ENCODE assay signal across 14 cellular contexts in the genomic region with DNA sequence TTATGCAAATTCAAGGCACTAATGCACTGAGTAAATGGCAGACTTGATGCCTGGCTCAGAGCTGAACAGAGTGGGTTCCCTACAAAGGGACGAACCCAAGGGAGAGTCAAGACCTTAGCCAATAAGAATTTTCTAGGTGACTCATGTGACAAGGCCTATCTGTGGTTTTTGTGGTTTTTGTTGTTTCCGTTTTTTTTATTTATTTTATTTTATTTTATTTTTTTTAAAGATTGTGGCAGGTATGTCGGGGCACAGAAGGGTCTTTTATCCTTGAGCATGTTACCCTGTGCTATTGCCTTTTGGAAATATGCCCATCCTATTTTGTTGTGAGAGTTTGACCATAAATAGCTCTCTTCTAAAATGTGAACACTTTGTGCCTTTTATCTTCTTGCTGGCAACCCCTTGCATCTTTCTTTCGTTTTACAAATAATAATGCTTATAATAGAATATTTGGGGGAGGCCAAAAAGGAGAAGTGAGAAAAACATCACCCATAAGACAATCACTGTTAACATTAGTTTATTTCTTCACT.
A peak's percentile ranks its signal among the peaks of the same experiment; 100 is the strongest.
DNase-seq lines count a peak whose midpoint lies in the region; ATAC-seq and TF ChIP-seq lines count a peak whose summit lies in the region.
"Had no signal": no experiment of that assay in that cellular context is flagged by ENCODE, and none has a peak within 500 bp of the region (broad histone marks: within the 10 kb centered on the region; RNA-seq: fewer than 3 reads in every experiment).

No MANE protein-coding gene starts in this region.

- H3K27me3 ChIP-seq in DOHH2 (ENCODE audit: control insufficient read depth, low read length) (no peaks in the 10 kb centered on the region), trophoblast cell (ENCODE audit: insufficient read depth, low read length) (no peaks in the 10 kb centered on the region)

- H3K9ac ChIP-seq in trophoblast cell (ENCODE audit: low read length), result no peak overlapping the region

- no peak for DNase-seq in trophoblast cell
- no peak for DNase-seq in C1 segment of cervical spinal cord (lab: John Stamatoyannopoulos, UW)
- no peak for DNase-seq in activated gamma-delta T cell treated with Interleukin-2 at 50 U/mL for 16 hours
- DNase-seq in AG08396 (ENCODE audit: low spot score), result no peak
- DNase-seq: activated CD4-positive, CD25-positive, alpha-beta regulatory T cell treated with anti-CD3 and anti-CD28 coated beads, Interleukin-2, amount 50 U/mL, for 72 hours; activated naive CD8-positive, alpha-beta T cell treated with anti-CD3 and anti-CD28 coated beads, Interleukin-2, amount 10 ng/mL, durations not matched to agents 7 days and 5 days; effector memory CD8-positive, alpha-beta T cell; small intestine; stimulated activated naive CD4-positive, alpha-beta T cell had no signal

- WGBS in trophoblast cell (ENCODE audit: extremely low coverage, insufficient coverage, insufficient read length), result no CpG with 5 or more reads among the region's 4 CpGs

- peak; percentile 98 for ATAC-seq in GM19324 (IDR thresholded peaks at IDR 0.05; ENCODE audit: low FRiP score, unreplicated experiment)
- ATAC-seq in HG02798 (IDR thresholded peaks at IDR 0.05; ENCODE audit: poor library complexity, unreplicated experiment), result peak; percentile 99
- peak; percentile 95 for ATAC-seq in HG03558 (IDR thresholded peaks at IDR 0.05; ENCODE audit: extremely low read depth, unreplicated experiment)
- ATAC-seq: effector memory CD8-positive, alpha-beta T cell; Panc1 had no signal

- H2BK120ac ChIP-seq in trophoblast cell (ENCODE audit: insufficient read depth, low read length, poor library complexity), result no peak overlapping the region

- H3K79me1 ChIP-seq in trophoblast cell (ENCODE audit: low read length), result no peaks in the 10 kb centered on the region

- H2AFZ ChIP-seq in trophoblast cell (ENCODE audit: insufficient read depth, low read length, poor library complexity), result no peak overlapping the region

- H3K9me2 ChIP-seq in DOHH2 (replicated peaks; ENCODE audit: control insufficient read depth, low read length), result no peaks in the 10 kb centered on the region

- H2BK5ac ChIP-seq in trophoblast cell (ENCODE audit: low read depth, low read length, poor library complexity), result no peak overlapping the region

- H3K4me3 ChIP-seq in DOHH2 (ENCODE audit: low read length) (peak overlapping the region; percentile 71), trophoblast cell (ENCODE audit: low read depth, low read length) (no peak overlapping the region)

- H3K27ac ChIP-seq in DOHH2 (ENCODE audit: low read depth, low read length) (peak overlapping the region; percentile 94), trophoblast cell (ENCODE audit: low read depth, low read length) (no peak overlapping the region)

- H2AK5ac ChIP-seq in trophoblast cell (ENCODE audit: low read length), result no peak overlapping the region

- peaks cover 19% of the 10 kb centered on the region for H3F3A ChIP-seq in DOHH2 (ENCODE audit: control insufficient read depth, insufficient read depth)

- no peak for TF ChIP-seq CTCF in DOHH2 (IDR thresholded peaks at IDR 0.05; ENCODE audit: low read depth, low read length, poor library complexity, severe bottlenecking)

- H3K9me3 ChIP-seq in DOHH2 (ENCODE audit: control insufficient read depth, insufficient read depth, low read length) (no peaks in the 10 kb centered on the region), trophoblast cell (ENCODE audit: insufficient read depth, low read depth, low read length) (no peaks in the 10 kb centered on the region)

- H3K4me2 ChIP-seq in DOHH2 (ENCODE audit: low read length) (peak overlapping the region; percentile 78), trophoblast cell (ENCODE audit: low read length) (no peak overlapping the region)

- no peaks in the 10 kb centered on the region for H4K20me1 ChIP-seq in DOHH2 (ENCODE audit: control insufficient read depth, insufficient read depth, low read depth, low read length)

- H4K12ac ChIP-seq in trophoblast cell (ENCODE audit: low read depth, low read length), result no peak overlapping the region

- H3K4me1 ChIP-seq in DOHH2 (ENCODE audit: control insufficient read depth, low read length) (peaks cover 45% of the 10 kb centered on the region), trophoblast cell (ENCODE audit: control insufficient read depth in 1 of 2, insufficient read depth in 2 of 2, low read length in 2 of 2) (peaks cover 0 to 2% of the 10 kb centered on the region in 2 experiments)

- peaks cover 8% of the 10 kb centered on the region; the same call in 1 of the 2 replicates for H3K36me3 ChIP-seq in DOHH2 (ENCODE audit: control insufficient read depth, low read length)
- no peaks in the 10 kb centered on the region for H3K36me3 ChIP-seq in trophoblast cell (ENCODE audit: control insufficient read depth in 1 of 2, insufficient read depth in 2 of 2, low read length in 2 of 2)

- no peak overlapping the region for H3K4ac ChIP-seq in trophoblast cell (ENCODE audit: low read depth, low read length)

- H4K8ac ChIP-seq in trophoblast cell (ENCODE audit: low read depth, low read length), result no peak overlapping the region

- H3K14ac ChIP-seq in trophoblast cell (ENCODE audit: low read length), result no peak overlapping the region

- H3K18ac ChIP-seq in trophoblast cell (ENCODE audit: low read length), result no peak overlapping the region

- no peak overlapping the region for H4K91ac ChIP-seq in trophoblast cell (ENCODE audit: low read depth, low read length)

- H3K23ac ChIP-seq in trophoblast cell (ENCODE audit: low read length), result no peak overlapping the region

- no peak overlapping the region for H2BK12ac ChIP-seq in trophoblast cell (ENCODE audit: low read length)

- H3K79me2 ChIP-seq in DOHH2 (ENCODE audit: control insufficient read depth, low read length), result no peaks in the 10 kb centered on the region
- no peaks in the 10 kb centered on the region for H3K79me2 ChIP-seq in trophoblast cell (ENCODE audit: control insufficient read depth, insufficient read depth, low read length, poor library complexity)
